8 cellular contexts compared by ENCODE assay signal in genomic region chr7:155344618-155345433, GRCh38. TPM values are rescaled to one million over a fixed set of nuclear protein-coding genes. Genes with fewer than 3 reads are reported as not detected.
A peak's percentile ranks its signal among the peaks of the same experiment; 100 is the strongest.
DNase-seq lines count a peak whose midpoint lies in the region; ATAC-seq, FAIRE-seq and TF ChIP-seq lines count a peak whose summit lies in the region.

No MANE protein-coding gene starts in this region.

- H3K9me3 Mint-ChIP-seq in activated naive CD8-positive, alpha-beta T cell treated with anti-CD3 and anti-CD28 coated beads, Interleukin-2, amount 10 ng/mL, durations not matched to agents 7 days and 5 days: no peaks in the 10 kb centered on the region
- no peaks in the 10 kb centered on the region for H3K9me3 Mint-ChIP-seq in progenitor cell of endocrine pancreas (ENCODE audit: low read depth)

- POLR2A ChIA-PET in activated naive CD8-positive, alpha-beta T cell treated with anti-CD3 and anti-CD28 coated beads, Interleukin-2, amount 10 ng/mL, durations not matched to agents 7 days and 5 days (lab: Charles Lee): interaction anchor here (0.8 to 2.9 kb wide), 8 partner anchors 44 to 417 kb away, joined by 3 to 19 read pairs (median 4); partner anchors contain the start of genes INSIG1 and PAXIP1

- FAIRE-seq in H54 (lab: Jason Lieb, UNC): no peak

- no peaks in the 10 kb centered on the region for H3K36me3 Mint-ChIP-seq in activated naive CD8-positive, alpha-beta T cell treated with anti-CD3 and anti-CD28 coated beads, Interleukin-2, amount 10 ng/mL, durations not matched to agents 7 days and 5 days
- H3K36me3 Mint-ChIP-seq in progenitor cell of endocrine pancreas (ENCODE audit: insufficient read depth): no peaks in the 10 kb centered on the region

- peaks cover 20% of the 10 kb centered on the region for H3K27me3 Mint-ChIP-seq in activated naive CD8-positive, alpha-beta T cell treated with anti-CD3 and anti-CD28 coated beads, Interleukin-2, amount 10 ng/mL, durations not matched to agents 7 days and 5 days
- H3K27me3 Mint-ChIP-seq in progenitor cell of endocrine pancreas: peaks cover 38% of the 10 kb centered on the region

- intact Hi-C loops in left cardiac atrium (cut with DNase I): loop anchor here (1.0 to 5.0 kb wide), 4 partner anchors 153 to 418 kb away; no protein-coding TSS in a partner anchor

- DNase-seq in GM03348 (ENCODE audit: low spot score) (peak; percentile 96), H54 (ENCODE audit: insufficient read length, low spot score) (peak; percentile 83), LNCaP clone FGC (ENCODE audit: low read depth) (peak; percentile 23), SKM-1 treated with dmso at 0.1 percent for 144 hours (lab: John Stamatoyannopoulos, UW; ENCODE audit: unreplicated experiment) (peak; percentile 33), left cardiac atrium (peak; percentile 79), progenitor cell of endocrine pancreas (ENCODE audit: low spot score, unreplicated experiment) (peak; percentile 91), ureter (ENCODE audit: low spot score) (peak; percentile 75)
- DNase-seq in activated naive CD8-positive, alpha-beta T cell treated with anti-CD3 and anti-CD28 coated beads, Interleukin-2, amount 10 ng/mL, durations not matched to agents 7 days and 5 days: peak; percentile 94

- H3K27ac Mint-ChIP-seq in activated naive CD8-positive, alpha-beta T cell treated with anti-CD3 and anti-CD28 coated beads, Interleukin-2, amount 10 ng/mL, durations not matched to agents 7 days and 5 days: no peak overlapping the region
- H3K27ac Mint-ChIP-seq in progenitor cell of endocrine pancreas: no peak overlapping the region

- TF ChIP-seq POLR2A in H54 (IDR thresholded peaks at IDR 0.05; ENCODE audit: low read depth, low read length): peak; percentile 32; the same call in 1 of the 2 replicates

- peak overlapping the region; percentile 37 for H3K4me3 ChIP-seq in LNCaP clone FGC (ENCODE audit: low read depth, low read length)

- H3K4me1 Mint-ChIP-seq in activated naive CD8-positive, alpha-beta T cell treated with anti-CD3 and anti-CD28 coated beads, Interleukin-2, amount 10 ng/mL, durations not matched to agents 7 days and 5 days: peaks cover 5% of the 10 kb centered on the region
- peaks cover 2% of the 10 kb centered on the region for H3K4me1 Mint-ChIP-seq in progenitor cell of endocrine pancreas (ENCODE audit: low read depth)

- peak; percentile 98 for ATAC-seq in activated naive CD8-positive, alpha-beta T cell treated with anti-CD3 and anti-CD28 coated beads, Interleukin-2, amount 10 ng/mL, durations not matched to agents 7 days and 5 days (ENCODE audit: low read depth)
- ATAC-seq in left cardiac atrium: peak; percentile 99

- peak overlapping the region; percentile 68 for H3K4me3 Mint-ChIP-seq in activated naive CD8-positive, alpha-beta T cell treated with anti-CD3 and anti-CD28 coated beads, Interleukin-2, amount 10 ng/mL, durations not matched to agents 7 days and 5 days
- peak overlapping the region; percentile 54 for H3K4me3 Mint-ChIP-seq in progenitor cell of endocrine pancreas (ENCODE audit: low read depth)

- TF ChIP-seq CTCF in LNCaP clone FGC (IDR thresholded peaks at IDR 0.05; ENCODE audit: control insufficient read depth, extremely low read depth, insufficient read depth): peak; percentile 92
- peak; percentile 96 for TF ChIP-seq CTCF in progenitor cell of endocrine pancreas (IDR thresholded peaks at IDR 0.05; ENCODE audit: unreplicated experiment)

RNA-seq across cellular contexts. Expression of gene INSIG1, which starts 47.1 kb away (rescaled TPM):
- total RNA-seq in activated naive CD8-positive, alpha-beta T cell treated with anti-CD3 and anti-CD28 coated beads, Interleukin-2, amount 10 ng/mL, durations not matched to agents 7 days and 5 days: 10 to 100 TPM; 73.1 to 75.0 TPM
- total RNA-seq in left cardiac atrium (10 to 100 TPM; 37.3 to 42.3 TPM), progenitor cell of endocrine pancreas (28.9 and 31.8 TPM in 2 replicates), ureter (41.6 TPM)

Comparison
In these comparisons a context has a peak if more than half of its experiments do, and no peak if none do; other contexts are left out.
1. Peak in every context shown above with its lines: DNase-seq, ATAC-seq and H3K4me3 ChIP-seq.
2. DNase-seq: peak in every context shown above with its lines; median percentile 96 in GM03348; 94 in activated naive CD8-positive, alpha-beta T cell treated with anti-CD3 and anti-CD28 coated beads, Interleukin-2, amount 10 ng/mL, durations not matched to agents 7 days and 5 days; 91 in progenitor cell of endocrine pancreas; 83 in H54; 79 in left cardiac atrium; 75 in ureter; 33 in SKM-1 treated with dmso at 0.1 percent for 144 hours; 23 in LNCaP clone FGC.